Comparison of ENCODE assay signal across 1 cellular context in the genomic region with DNA sequence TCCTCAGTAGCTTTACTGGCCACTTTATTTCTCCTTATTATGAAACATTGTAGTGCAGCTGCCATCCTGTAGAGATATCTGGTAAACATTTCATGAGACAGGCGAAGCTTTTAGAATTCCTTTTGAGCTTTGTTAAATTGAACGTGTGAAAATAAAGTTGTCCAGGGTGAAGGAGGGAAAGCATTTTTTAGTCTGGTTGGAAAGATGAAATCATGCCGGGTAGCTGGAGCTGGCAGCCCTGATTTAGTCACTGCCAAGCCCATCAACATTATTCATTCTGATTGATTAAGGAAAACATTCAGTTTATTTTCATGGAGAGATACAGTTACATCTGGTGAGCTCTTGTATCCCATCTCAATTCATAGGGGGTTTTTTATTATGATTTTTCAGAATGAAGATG.
TF ChIP-seq lines count a peak whose summit lies in the region.

No MANE protein-coding gene starts in this region.

TF ChIP-seq in HEK293T, 16 proteins besides CTCF, POLR2A, EP300 and RAD21 (continued from another document):
- TF ChIP-seq FOXK2 (IDR thresholded peaks at IDR 0.05) (no peak), TARDBP (IDR thresholded peaks at IDR 0.05) (no peak), FOXM1 (IDR thresholded peaks at IDR 0.05; ENCODE audit: borderline replicate concordance) (no peak)
